Comparison of ENCODE assay signal across 1 cellular context in the genomic region with DNA sequence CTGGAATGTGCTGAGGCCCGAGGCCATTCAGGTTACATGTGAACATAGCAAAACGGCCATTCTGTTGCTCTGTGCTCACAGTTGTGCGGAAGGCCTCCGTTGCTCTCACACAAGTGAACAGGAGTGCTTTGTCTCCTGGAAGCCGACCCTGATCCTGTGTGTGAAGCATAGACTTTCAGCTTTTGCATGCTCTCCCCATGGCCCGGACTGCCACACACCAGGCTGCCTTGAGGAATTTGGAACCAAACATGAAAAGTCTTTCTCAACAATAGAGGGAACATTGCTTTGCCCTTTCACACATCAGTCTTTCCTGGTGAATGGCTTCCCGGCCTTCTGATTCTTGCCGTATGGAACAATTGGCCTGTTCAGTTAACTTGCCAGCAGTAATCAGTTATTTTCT.
A peak's percentile ranks its signal among the peaks of the same experiment; 100 is the strongest.
TF ChIP-seq lines count a peak whose summit lies in the region.

No MANE protein-coding gene starts in this region.

TF ChIP-seq in HepG2, 621 proteins besides CTCF, POLR2A, EP300 and RAD21 (continued from another document):
- TF ChIP-seq RNF2 (conservative IDR thresholded peaks at IDR 0.05; ENCODE audit: low read depth) (peak; percentile 41; the same call in 1 of the 2 replicates), ZNF317 (CRISPR knock-in tag; IDR thresholded peaks at IDR 0.05) (no peak), SOX5 (CRISPR knock-in tag; IDR thresholded peaks at IDR 0.05; ENCODE audit: borderline replicate concordance) (peak; percentile 75), TBX2 (CRISPR knock-in tag; IDR thresholded peaks at IDR 0.05; ENCODE audit: borderline replicate concordance) (peak; percentile 44; the same call in 1 of the 2 replicates), TCF7L2 (IDR thresholded peaks at IDR 0.05; ENCODE audit: low read depth, low read length) (no peak), FOXP4 (CRISPR knock-in tag; IDR thresholded peaks at IDR 0.05) (0 out of 2 replicates have a peak, but pooled peaks have one; percentile 28), ZSCAN12 (CRISPR knock-in tag; IDR thresholded peaks at IDR 0.05) (no peak), ZC3H13 (CRISPR knock-in tag; IDR thresholded peaks at IDR 0.05) (no peak), SALL1 (CRISPR knock-in tag; IDR thresholded peaks at IDR 0.05) (peak; percentile 77), E2F2 (CRISPR knock-in tag; IDR thresholded peaks at IDR 0.05; ENCODE audit: borderline replicate concordance) (no peak), ZNF614 (CRISPR knock-in tag; IDR thresholded peaks at IDR 0.05; ENCODE audit: borderline replicate concordance) (peak; percentile 51; the same call in 1 of the 2 replicates), HDAC2 (CRISPR knock-in tag; IDR thresholded peaks at IDR 0.05) (0 out of 2 replicates have a peak, but pooled peaks have one; percentile 17), TEAD3 (CRISPR knock-in tag; optimal IDR thresholded peaks at IDR 0.05; ENCODE audit: borderline replicate concordance) (peak; percentile 52), MIER3 (CRISPR knock-in tag; IDR thresholded peaks at IDR 0.05; ENCODE audit: borderline replicate concordance) (no peak)
